In genomic region chr5:141814064-141814982, GRCh38 we compare ENCODE assay signal across 8 cellular contexts.
DNase-seq lines count a peak whose midpoint lies in the region; ATAC-seq and TF ChIP-seq lines count a peak whose summit lies in the region.

No MANE protein-coding gene starts in this region.

- peaks cover 6% of the 10 kb centered on the region for H3K4me1 ChIP-seq in body of pancreas

- H3K9me3 Mint-ChIP-seq in HFFc6, result no peaks in the 10 kb centered on the region

- ATAC-seq in T-helper 17 cell, result peak; percentile 58
- no peak for ATAC-seq in body of pancreas
- no peak for ATAC-seq in HG03442 (IDR thresholded peaks at IDR 0.05; ENCODE audit: unreplicated experiment)
- ATAC-seq in GM18909 (IDR thresholded peaks at IDR 0.05; ENCODE audit: poor library complexity, unreplicated experiment), result no peak

- no peaks in the 10 kb centered on the region for H3K9me3 ChIP-seq in T-helper 17 cell (ENCODE audit: control insufficient read depth, low read length, poor library complexity, severe bottlenecking)
- no peaks in the 10 kb centered on the region for H3K9me3 ChIP-seq in body of pancreas

- H3K27me3 Mint-ChIP-seq in HFFc6 (ENCODE audit: insufficient read depth), result peaks cover 40% of the 10 kb centered on the region
- H3K27me3 Mint-ChIP-seq in T-helper 17 cell, result peaks cover 84% of the 10 kb centered on the region

- no peak overlapping the region for H3K27ac ChIP-seq in body of pancreas

- 43 to 49% methylated on average over 7 to 9 of the region's 9 CpGs for WGBS in body of pancreas, 2 donors

- no peak overlapping the region for H3K27ac Mint-ChIP-seq in HFFc6
- no peak overlapping the region for H3K27ac Mint-ChIP-seq in T-helper 17 cell

- no peaks in the 10 kb centered on the region for H3K27me3 ChIP-seq in body of pancreas

- intact Hi-C loops in body of pancreas (cut with DNase I), result no loop called here

- H3K4me3 ChIP-seq in body of pancreas, result no peak overlapping the region

- H3K4me1 Mint-ChIP-seq in HFFc6 (ENCODE audit: low read depth) (no peaks in the 10 kb centered on the region), T-helper 17 cell (peaks cover 10% of the 10 kb centered on the region)

- no peak for TF ChIP-seq POLR2A in body of pancreas (IDR thresholded peaks at IDR 0.05)

- DNase-seq in COLO829 (ENCODE audit: low spot score), result peak; percentile 42
- DNase-seq in HFFc6, result no peak
- peak in 1 of 3 donors; percentile 24 for DNase-seq in T-helper 17 cell
- peak; percentile 48 to 76 (median 56) for DNase-seq in body of pancreas
- peak; percentile 79 for DNase-seq in left kidney (ENCODE audit: low read depth, low spot score)
- peak; percentile 26 to 47 for DNase-seq in stimulated activated CD8-positive, alpha-beta memory T cell treated with anti-CD3 and anti-CD28 coated beads, Interleukin-2, amount 100 ng/mL, for 48 hours (ENCODE audit: low read depth in 2 of 2)

- no peak overlapping the region for H3K4me3 Mint-ChIP-seq in HFFc6
- no peak overlapping the region for H3K4me3 Mint-ChIP-seq in T-helper 17 cell

- no peaks in the 10 kb centered on the region for H3K36me3 ChIP-seq in body of pancreas (replicated peaks in 1 of 2; ENCODE audit: insufficient read depth in 1 of 2, low read depth in 2 of 2)

- no peaks in the 10 kb centered on the region for H3K36me3 Mint-ChIP-seq in HFFc6 (ENCODE audit: low read depth)
- H3K36me3 Mint-ChIP-seq in T-helper 17 cell (ENCODE audit: low read depth), result peaks cover 8% of the 10 kb centered on the region

- TF ChIP-seq CTCF in HFFc6 (IDR thresholded peaks at IDR 0.05), result peak; percentile 81
- TF ChIP-seq CTCF in body of pancreas (IDR thresholded peaks at IDR 0.05), result peak; percentile 15 to 58 (median 39)
